ENCODE assay signal across 8 cellular contexts in the genomic region with DNA sequence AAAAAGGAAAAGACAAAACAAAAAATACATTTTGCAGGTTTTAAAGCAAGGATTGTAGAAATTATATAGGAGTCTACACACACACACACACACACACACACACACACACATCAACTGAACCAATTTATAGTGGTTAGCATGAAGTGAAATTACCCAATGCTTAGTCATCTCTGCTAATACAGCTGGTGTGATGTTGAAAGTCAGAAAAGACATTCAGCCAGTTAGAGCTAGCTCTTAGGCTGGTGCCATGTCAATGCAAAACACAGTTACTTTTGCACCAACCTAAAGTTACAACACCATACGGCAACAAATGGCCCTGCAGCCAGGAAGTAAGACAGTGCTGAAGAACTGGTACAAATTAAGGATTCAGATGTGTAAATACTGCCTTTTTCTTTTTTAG. TPM values are rescaled to one million over a fixed set of nuclear protein-coding genes. Genes with fewer than 3 reads are reported as not detected.
DNase-seq lines count a peak whose midpoint lies in the region; ATAC-seq and TF ChIP-seq lines count a peak whose summit lies in the region.

No MANE protein-coding gene starts in this region.

- H3K36me3 ChIP-seq in lower lobe of right lung, result peaks cover 10% of the 10 kb centered on the region
- peaks cover 0 to 16% of the 10 kb centered on the region in 2 donors for H3K36me3 ChIP-seq in gastroesophageal sphincter

- peaks cover 55% of the 10 kb centered on the region for H3K36me3 Mint-ChIP-seq in activated CD4-positive, alpha-beta memory T cell treated with anti-CD3 and anti-CD28 coated beads for 36 hours

- H3K4me3 Mint-ChIP-seq in activated CD4-positive, alpha-beta memory T cell treated with anti-CD3 and anti-CD28 coated beads for 36 hours, result no peak overlapping the region

- TF ChIP-seq CTCF in lower lobe of right lung (IDR thresholded peaks at IDR 0.05) (no peak), gastroesophageal sphincter (IDR thresholded peaks at IDR 0.05) (no peak)

- H3K9me3 ChIP-seq in lower lobe of right lung (no peaks in the 10 kb centered on the region), gastroesophageal sphincter (no peaks in the 10 kb centered on the region)

- DNase-seq in Daoy (ENCODE audit: low read depth) (peak; percentile 46), lower lobe of right lung (no peak), activated gamma-delta T cell (lab: John Stamatoyannopoulos, UW) (no peak)
- DNase-seq in activated CD4-positive, alpha-beta memory T cell treated with anti-CD3 and anti-CD28 coated beads for 36 hours, result peak; percentile 32

- POLR2A ChIA-PET in activated CD4-positive, alpha-beta memory T cell treated with anti-CD3 and anti-CD28 coated beads for 36 hours (lab: Charles Lee), result interaction anchor here (0.6 kb wide), 1 partner anchor 27 kb away, joined by 3 read pairs; no protein-coding TSS in a partner anchor

- H3K27ac ChIP-seq in lower lobe of right lung, result no peak overlapping the region
- no peak overlapping the region for H3K27ac ChIP-seq in gastroesophageal sphincter

- 71 to 100% methylated on average over 1 of the region's 1 CpG for WGBS in gastroesophageal sphincter (ENCODE audit: low coverage in 1 of 2), 2 donors

- H3K27ac Mint-ChIP-seq in activated CD4-positive, alpha-beta memory T cell treated with anti-CD3 and anti-CD28 coated beads for 36 hours, result no peak overlapping the region

- TF ChIP-seq EP300 in gastroesophageal sphincter (IDR thresholded peaks at IDR 0.05), result no peak

- CTCF ChIA-PET in activated CD4-positive, alpha-beta memory T cell treated with anti-CD3 and anti-CD28 coated beads for 36 hours (lab: Charles Lee), result interaction anchor here (1.7 kb wide), 1 partner anchor 126 kb away, joined by 3 read pairs; a partner anchor contains a TSS

- peak; percentile 56 for ATAC-seq in HG02678 (IDR thresholded peaks at IDR 0.05; ENCODE audit: unreplicated experiment)
- peak; percentile 39 to 79 for ATAC-seq in lower lobe of right lung
- ATAC-seq in HG02852 (IDR thresholded peaks at IDR 0.05; ENCODE audit: unreplicated experiment), result no peak
- ATAC-seq in gastroesophageal sphincter, result no peak
- no peak for ATAC-seq in HG03442 (IDR thresholded peaks at IDR 0.05; ENCODE audit: unreplicated experiment)

- TF ChIP-seq POLR2A in gastroesophageal sphincter (IDR thresholded peaks at IDR 0.05), result no peak

- H3K4me1 ChIP-seq in lower lobe of right lung (no peaks in the 10 kb centered on the region), gastroesophageal sphincter (no peaks in the 10 kb centered on the region)

- H3K27me3 ChIP-seq in lower lobe of right lung (ENCODE audit: low read depth), result no peaks in the 10 kb centered on the region
- H3K27me3 ChIP-seq in gastroesophageal sphincter, result no peaks in the 10 kb centered on the region

- peaks cover 23% of the 10 kb centered on the region for H3K4me1 Mint-ChIP-seq in activated CD4-positive, alpha-beta memory T cell treated with anti-CD3 and anti-CD28 coated beads for 36 hours (ENCODE audit: low read depth)

- intact Hi-C loops in activated CD4-positive, alpha-beta memory T cell treated with anti-CD3 and anti-CD28 coated beads for 36 hours (cut with micrococcal nuclease), result loop anchor here (2.0 kb wide), 1 partner anchor 19 kb away; a partner anchor contains a TSS
- intact Hi-C loops in lower lobe of right lung (cut with DNase I), result no loop called here

- H3K27me3 Mint-ChIP-seq in activated CD4-positive, alpha-beta memory T cell treated with anti-CD3 and anti-CD28 coated beads for 36 hours, result no peaks in the 10 kb centered on the region

- H3K4me3 ChIP-seq in lower lobe of right lung (no peak overlapping the region), gastroesophageal sphincter (no peak overlapping the region)

- H3K9me3 Mint-ChIP-seq in activated CD4-positive, alpha-beta memory T cell treated with anti-CD3 and anti-CD28 coated beads for 36 hours, result no peaks in the 10 kb centered on the region

RNA-seq across cellular contexts. Expression of a gene that starts 15.2 kb away (rescaled TPM):
- 5.7 and 6.7 TPM in 2 replicates for total RNA-seq in Daoy (2014; rRNA removed; shearing (Covaris generic))
- 1 to 10 TPM; 5.5 to 5.9 TPM for total RNA-seq in activated CD4-positive, alpha-beta memory T cell treated with anti-CD3 and anti-CD28 coated beads for 36 hours
- total RNA-seq in lower lobe of right lung (36.4 TPM), gastroesophageal sphincter (10 to 100 TPM; 57.4 to 79.9 (median 59.3) TPM)

RNA-seq across cellular contexts. Expression of a gene that starts 18.1 kb away (rescaled TPM):
- 115 and 137 TPM in 2 replicates for total RNA-seq in Daoy (2014; rRNA removed; shearing (Covaris generic))
- total RNA-seq in activated CD4-positive, alpha-beta memory T cell treated with anti-CD3 and anti-CD28 coated beads for 36 hours, result 100 to 1,000 TPM in 1 of 2 experiments, 10 to 100 TPM in 1; 99.7 to 101 TPM
- 2.5 TPM for total RNA-seq in lower lobe of right lung
- 1 to 10 TPM in 3 of 4 donors, under 1 TPM in 1; 0.54 to 2.5 (median 1.6) TPM for total RNA-seq in gastroesophageal sphincter

RNA-seq across cellular contexts. Expression of a gene that starts 18.5 kb away (rescaled TPM):
- 44.1 and 45.2 TPM in 2 replicates for total RNA-seq in Daoy (2014; rRNA removed; shearing (Covaris generic))
- 10 to 100 TPM; 53.9 to 56.6 TPM for total RNA-seq in activated CD4-positive, alpha-beta memory T cell treated with anti-CD3 and anti-CD28 coated beads for 36 hours
- total RNA-seq in lower lobe of right lung (24.4 TPM), gastroesophageal sphincter (10 to 100 TPM; 15.3 to 33.1 (median 22.4) TPM)

RNA-seq across cellular contexts. Expression of a gene that starts 38.1 kb away (rescaled TPM):
- total RNA-seq in Daoy (2014; rRNA removed; shearing (Covaris generic)), result 0.09 and 0.17 TPM in 2 replicates
- 1 to 10 TPM; 7.8 to 8.6 TPM for total RNA-seq in activated CD4-positive, alpha-beta memory T cell treated with anti-CD3 and anti-CD28 coated beads for 36 hours
- total RNA-seq in lower lobe of right lung (23.9 TPM), gastroesophageal sphincter (1 to 10 TPM; 1.2 to 9.0 (median 4.4) TPM)

Comparison
In these comparisons a context has a peak if more than half of its experiments do, and no peak if none do; other contexts are left out.
1. DNase-seq: peak in Daoy (single experiment) and activated CD4-positive, alpha-beta memory T cell treated with anti-CD3 and anti-CD28 coated beads for 36 hours (single experiment); none in lower lobe of right lung (single experiment) and activated gamma-delta T cell (single experiment).
2. ATAC-seq: peak in HG02678 (single experiment) and lower lobe of right lung (2 of 2); none in HG02852 (single experiment), gastroesophageal sphincter (single experiment) and HG03442 (single experiment).
3. RNA of a gene that starts 18.1 kb away (total RNA-seq): 115 to 137 TPM in Daoy and 99.7 to 101 TPM in activated CD4-positive, alpha-beta memory T cell treated with anti-CD3 and anti-CD28 coated beads for 36 hours; 2.5 TPM in lower lobe of right lung (single experiment) and 0.54 to 2.5 TPM in gastroesophageal sphincter; every median in the first group is over 10 times any median in the second.